ENCODE assay signal across 2 cellular contexts in the genomic region with DNA sequence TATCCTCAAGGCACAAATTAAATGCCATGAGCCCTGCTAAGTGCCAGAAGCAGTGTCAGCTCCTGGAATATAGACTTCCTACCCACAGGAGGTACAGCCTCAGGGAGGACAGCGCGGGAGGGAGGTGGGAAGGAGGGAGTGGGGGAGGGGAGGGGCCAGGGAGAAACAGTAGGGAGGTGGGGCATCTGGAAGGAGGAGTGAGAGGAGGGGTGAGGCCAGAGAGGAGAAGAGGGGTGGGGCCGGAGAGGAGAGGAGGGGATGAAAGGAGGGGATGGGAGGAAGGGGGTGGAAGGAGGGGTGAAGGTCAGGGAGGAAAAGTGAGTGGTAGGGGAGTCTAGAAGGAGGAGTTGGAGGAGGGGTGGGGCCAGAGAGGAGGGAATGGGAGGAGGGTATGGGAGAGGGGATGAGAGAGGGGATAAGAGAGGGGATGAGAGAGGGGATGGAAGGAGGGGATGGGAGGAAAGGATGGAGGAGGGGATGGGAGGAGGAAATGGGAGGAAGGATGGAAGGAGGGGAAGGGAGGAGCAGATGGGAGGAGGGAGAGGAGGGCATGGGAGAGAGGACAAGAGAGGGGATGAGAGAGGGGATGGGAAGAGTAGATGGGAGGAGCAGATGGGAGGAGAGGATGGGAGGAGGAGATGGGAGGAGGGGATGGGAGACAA.
TF ChIP-seq lines count a peak whose summit lies in the region.

No MANE protein-coding gene starts in this region.

TF ChIP-seq in HepG2, 621 proteins besides CTCF, POLR2A, EP300 and RAD21:
- no peak for TF ChIP-seq PHF8 (CRISPR knock-in tag; IDR thresholded peaks at IDR 0.05)
- TF ChIP-seq HNF4A (CRISPR knock-in tag; IDR thresholded peaks at IDR 0.05) = no peak
- no peak for TF ChIP-seq ZNF616 (CRISPR knock-in tag; IDR thresholded peaks at IDR 0.05; ENCODE audit: low read depth)
- no peak for TF ChIP-seq KDM2A (CRISPR knock-in tag; IDR thresholded peaks at IDR 0.05; ENCODE audit: borderline replicate concordance, low read depth)
- TF ChIP-seq, protein P1, sequence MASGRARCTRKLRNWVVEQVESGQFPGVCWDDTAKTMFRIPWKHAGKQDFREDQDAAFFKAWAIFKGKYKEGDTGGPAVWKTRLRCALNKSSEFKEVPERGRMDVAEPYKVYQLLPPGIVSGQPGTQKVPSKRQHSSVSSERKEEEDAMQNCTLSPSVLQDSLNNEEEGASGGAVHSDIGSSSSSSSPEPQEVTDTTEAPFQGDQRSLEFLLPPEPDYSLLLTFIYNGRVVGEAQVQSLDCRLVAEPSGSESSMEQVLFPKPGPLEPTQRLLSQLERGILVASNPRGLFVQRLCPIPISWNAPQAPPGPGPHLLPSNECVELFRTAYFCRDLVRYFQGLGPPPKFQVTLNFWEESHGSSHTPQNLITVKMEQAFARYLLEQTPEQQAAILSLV (CRISPR knock-in tag; IDR thresholded peaks at IDR 0.05; ENCODE audit: borderline replicate concordance) = no peak
- TF ChIP-seq ZSCAN12 (CRISPR knock-in tag; IDR thresholded peaks at IDR 0.05) = no peak
- no peak for TF ChIP-seq ZNF569 (CRISPR knock-in tag; IDR thresholded peaks at IDR 0.05; ENCODE audit: borderline replicate concordance)

TF ChIP-seq in K562, 482 proteins besides CTCF, POLR2A, EP300 and RAD21:
- TF ChIP-seq, protein P2, sequence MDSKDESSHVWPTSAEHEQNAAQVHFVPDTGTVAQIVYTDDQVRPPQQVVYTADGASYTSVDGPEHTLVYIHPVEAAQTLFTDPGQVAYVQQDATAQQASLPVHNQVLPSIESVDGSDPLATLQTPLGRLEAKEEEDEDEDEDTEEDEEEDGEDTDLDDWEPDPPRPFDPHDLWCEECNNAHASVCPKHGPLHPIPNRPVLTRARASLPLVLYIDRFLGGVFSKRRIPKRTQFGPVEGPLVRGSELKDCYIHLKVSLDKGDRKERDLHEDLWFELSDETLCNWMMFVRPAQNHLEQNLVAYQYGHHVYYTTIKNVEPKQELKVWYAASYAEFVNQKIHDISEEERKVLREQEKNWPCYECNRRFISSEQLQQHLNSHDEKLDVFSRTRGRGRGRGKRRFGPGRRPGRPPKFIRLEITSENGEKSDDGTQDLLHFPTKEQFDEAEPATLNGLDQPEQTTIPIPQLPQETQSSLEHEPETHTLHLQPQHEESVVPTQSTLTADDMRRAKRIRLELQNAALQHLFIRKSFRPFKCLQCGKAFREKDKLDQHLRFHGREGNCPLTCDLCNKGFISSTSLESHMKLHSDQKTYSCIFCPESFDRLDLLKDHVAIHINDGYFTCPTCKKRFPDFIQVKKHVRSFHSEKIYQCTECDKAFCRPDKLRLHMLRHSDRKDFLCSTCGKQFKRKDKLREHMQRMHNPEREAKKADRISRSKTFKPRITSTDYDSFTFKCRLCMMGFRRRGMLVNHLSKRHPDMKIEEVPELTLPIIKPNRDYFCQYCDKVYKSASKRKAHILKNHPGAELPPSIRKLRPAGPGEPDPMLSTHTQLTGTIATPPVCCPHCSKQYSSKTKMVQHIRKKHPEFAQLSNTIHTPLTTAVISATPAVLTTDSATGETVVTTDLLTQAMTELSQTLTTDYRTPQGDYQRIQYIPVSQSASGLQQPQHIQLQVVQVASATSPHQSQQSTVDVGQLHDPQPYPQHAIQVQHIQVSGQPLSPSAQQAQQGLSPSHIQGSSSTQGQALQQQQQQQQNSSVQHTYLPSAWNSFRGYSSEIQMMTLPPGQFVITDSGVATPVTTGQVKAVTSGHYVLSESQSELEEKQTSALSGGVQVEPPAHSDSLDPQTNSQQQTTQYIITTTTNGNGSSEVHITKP (IDR thresholded peaks at IDR 0.05; ENCODE audit: partially characterized antibody) = no peak
- TF ChIP-seq NUFIP1 (IDR thresholded peaks at IDR 0.05; ENCODE audit: partially characterized antibody) (no peak), SMARCC2 (IDR thresholded peaks at IDR 0.05; ENCODE audit: low read depth) (no peak), FIP1L1 (IDR thresholded peaks at IDR 0.05; ENCODE audit: low read depth, low read length, poor library complexity, severe bottlenecking) (no peak), ZNF263 (CRISPR knock-in tag; IDR thresholded peaks at IDR 0.05; ENCODE audit: borderline replicate concordance) (peak; percentile 84)
- TF ChIP-seq, protein P3, sequence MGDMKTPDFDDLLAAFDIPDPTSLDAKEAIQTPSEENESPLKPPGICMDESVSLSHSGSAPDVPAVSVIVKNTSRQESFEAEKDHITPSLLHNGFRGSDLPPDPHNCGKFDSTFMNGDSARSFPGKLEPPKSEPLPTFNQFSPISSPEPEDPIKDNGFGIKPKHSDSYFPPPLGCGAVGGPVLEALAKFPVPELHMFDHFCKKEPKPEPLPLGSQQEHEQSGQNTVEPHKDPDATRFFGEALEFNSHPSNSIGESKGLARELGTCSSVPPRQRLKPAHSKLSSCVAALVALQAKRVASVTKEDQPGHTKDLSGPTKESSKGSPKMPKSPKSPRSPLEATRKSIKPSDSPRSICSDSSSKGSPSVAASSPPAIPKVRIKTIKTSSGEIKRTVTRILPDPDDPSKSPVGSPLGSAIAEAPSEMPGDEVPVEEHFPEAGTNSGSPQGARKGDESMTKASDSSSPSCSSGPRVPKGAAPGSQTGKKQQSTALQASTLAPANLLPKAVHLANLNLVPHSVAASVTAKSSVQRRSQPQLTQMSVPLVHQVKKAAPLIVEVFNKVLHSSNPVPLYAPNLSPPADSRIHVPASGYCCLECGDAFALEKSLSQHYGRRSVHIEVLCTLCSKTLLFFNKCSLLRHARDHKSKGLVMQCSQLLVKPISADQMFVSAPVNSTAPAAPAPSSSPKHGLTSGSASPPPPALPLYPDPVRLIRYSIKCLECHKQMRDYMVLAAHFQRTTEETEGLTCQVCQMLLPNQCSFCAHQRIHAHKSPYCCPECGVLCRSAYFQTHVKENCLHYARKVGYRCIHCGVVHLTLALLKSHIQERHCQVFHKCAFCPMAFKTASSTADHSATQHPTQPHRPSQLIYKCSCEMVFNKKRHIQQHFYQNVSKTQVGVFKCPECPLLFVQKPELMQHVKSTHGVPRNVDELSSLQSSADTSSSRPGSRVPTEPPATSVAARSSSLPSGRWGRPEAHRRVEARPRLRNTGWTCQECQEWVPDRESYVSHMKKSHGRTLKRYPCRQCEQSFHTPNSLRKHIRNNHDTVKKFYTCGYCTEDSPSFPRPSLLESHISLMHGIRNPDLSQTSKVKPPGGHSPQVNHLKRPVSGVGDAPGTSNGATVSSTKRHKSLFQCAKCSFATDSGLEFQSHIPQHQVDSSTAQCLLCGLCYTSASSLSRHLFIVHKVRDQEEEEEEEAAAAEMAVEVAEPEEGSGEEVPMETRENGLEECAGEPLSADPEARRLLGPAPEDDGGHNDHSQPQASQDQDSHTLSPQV (IDR thresholded peaks at IDR 0.05) = no peak
- TF ChIP-seq, protein P4, sequence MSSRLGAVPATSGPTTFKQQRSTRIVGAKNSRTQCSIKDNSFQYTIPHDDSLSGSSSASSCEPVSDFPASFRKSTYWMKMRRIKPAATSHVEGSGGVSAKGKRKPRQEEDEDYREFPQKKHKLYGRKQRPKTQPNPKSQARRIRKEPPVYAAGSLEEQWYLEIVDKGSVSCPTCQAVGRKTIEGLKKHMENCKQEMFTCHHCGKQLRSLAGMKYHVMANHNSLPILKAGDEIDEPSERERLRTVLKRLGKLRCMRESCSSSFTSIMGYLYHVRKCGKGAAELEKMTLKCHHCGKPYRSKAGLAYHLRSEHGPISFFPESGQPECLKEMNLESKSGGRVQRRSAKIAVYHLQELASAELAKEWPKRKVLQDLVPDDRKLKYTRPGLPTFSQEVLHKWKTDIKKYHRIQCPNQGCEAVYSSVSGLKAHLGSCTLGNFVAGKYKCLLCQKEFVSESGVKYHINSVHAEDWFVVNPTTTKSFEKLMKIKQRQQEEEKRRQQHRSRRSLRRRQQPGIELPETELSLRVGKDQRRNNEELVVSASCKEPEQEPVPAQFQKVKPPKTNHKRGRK (tag; IDR thresholded peaks at IDR 0.05) = no peak
